ENCODE assay signal across 25 cellular contexts in genomic region chr6:53014744-53015143, GRCh38. TPM values are rescaled to one million over a fixed set of nuclear protein-coding genes. Genes with fewer than 3 reads are reported as not detected.
DNase-seq lines count a peak whose midpoint lies in the region; ATAC-seq and TF ChIP-seq lines count a peak whose summit lies in the region.
"Had no signal": no experiment of that assay in that cellular context is flagged by ENCODE, and none has a peak within 500 bp of the region (broad histone marks: within the 10 kb centered on the region; RNA-seq: fewer than 3 reads in every experiment).

No MANE protein-coding gene starts in this region.

- H3K4me3 ChIP-seq in fibroblast of villous mesenchyme (ENCODE audit: low read depth, low read length) (no peak overlapping the region), tibial artery (no peak overlapping the region)
- H3K4me3 ChIP-seq: HAP-1, left ventricle myocardium inferior had no signal

- H3K36me3 ChIP-seq in tibial artery, result peaks cover 42 to 81% (median 67%) of the 10 kb centered on the region in 3 donors

- DNase-seq in ELF-1 (ENCODE audit: low read depth, low spot score) (peak; percentile 31), fibroblast of villous mesenchyme (ENCODE audit: low read depth) (peak; percentile 38), tibial artery (no peak), HCEC 1CT (no peak), NCI-H524 treated with DMSO at 0.1 percent for 48 hours (lab: John Stamatoyannopoulos, UW) (no peak)
- no peak for DNase-seq in natural killer cell treated with Interleukin-12 subunit alpha and Interleukin-12 subunit beta and Interleukin-15 and Interleukin-18, amount 100 ng/mL, for 72 hours (ENCODE audit: low spot score)
- DNase-seq: ACHN; activated CD4-positive, alpha-beta T cell treated with anti-CD3 and anti-CD28 coated beads for 4 hours; activated CD8-positive, alpha-beta memory T cell treated with anti-CD3 and anti-CD28 coated beads for 24 hours; activated gamma-delta T cell treated with Interleukin-2 at 50 U/mL for 16 hours; activated naive CD8-positive, alpha-beta T cell treated with anti-CD3 and anti-CD28 coated beads, Interleukin-2, amount 50 U/mL, for 24 hours; activated T-cell treated with anti-CD3 and anti-CD28 coated beads, Interleukin-2, amount 50 U/mL, for 1 hour; dermis blood vessel endothelial cell; DND-41; hippocampal formation; immature natural killer cell; left ventricle myocardium inferior; NCI-H1092; NCI-H187 treated with DMSO at 0.1 percent for 48 hours; NCI-H2227 treated with DMSO at 0.1 percent for 48 hours; NCI-H748 treated with DMSO at 0.1 percent for 48 hours had no signal

- peak overlapping the region; percentile 10 for H3K27ac ChIP-seq in angular gyrus (ENCODE audit: low read depth, low read length)
- peak overlapping the region; percentile 74 to 79 for H3K27ac ChIP-seq in tibial artery
- H3K27ac ChIP-seq: C4-2B, left ventricle myocardium inferior had no signal

- H3K27me3 ChIP-seq in tibial artery, result no peaks in the 10 kb centered on the region

- intact Hi-C loops in tibial artery (cut with DNase I; ENCODE audit: low total_unique reads), result no loop called here

- no peaks in the 10 kb centered on the region for H3K9me3 Mint-ChIP-seq in natural killer cell treated with Interleukin-12 subunit alpha and Interleukin-12 subunit beta and Interleukin-15 and Interleukin-18, amount 100 ng/mL, for 72 hours
- H3K9me3 Mint-ChIP-seq: activated naive CD8-positive, alpha-beta T cell treated with anti-CD3 and anti-CD28 coated beads, Interleukin-2, amount 50 U/mL, for 24 hours; immature natural killer cell; T-helper 2 cell treated with Interferon-gamma antibody and Interleukin-4, amounts not matched to agents 5 μg/mL and 100 μg/mL, for 36 hours had no signal

- no peaks in the 10 kb centered on the region for H3K9me3 ChIP-seq in tibial artery
- H3K9me3 ChIP-seq: HAP-1, left ventricle myocardium inferior had no signal

- ATAC-seq in natural killer cell treated with Interleukin-12 subunit alpha and Interleukin-12 subunit beta and Interleukin-15 and Interleukin-18, amount 100 ng/mL, for 72 hours, result no peak
- ATAC-seq: activated naive CD8-positive, alpha-beta T cell treated with anti-CD3 and anti-CD28 coated beads, Interleukin-2, amount 50 U/mL, for 24 hours had no signal

- no peaks in the 10 kb centered on the region for H3K27me3 Mint-ChIP-seq in natural killer cell treated with Interleukin-12 subunit alpha and Interleukin-12 subunit beta and Interleukin-15 and Interleukin-18, amount 100 ng/mL, for 72 hours
- H3K27me3 Mint-ChIP-seq: activated naive CD8-positive, alpha-beta T cell treated with anti-CD3 and anti-CD28 coated beads, Interleukin-2, amount 50 U/mL, for 24 hours had no signal

- H3K4me1 Mint-ChIP-seq in natural killer cell treated with Interleukin-12 subunit alpha and Interleukin-12 subunit beta and Interleukin-15 and Interleukin-18, amount 100 ng/mL, for 72 hours (ENCODE audit: low read depth in 2 of 2), result peaks cover 0 to 2% of the 10 kb centered on the region in 2 donors
- H3K4me1 Mint-ChIP-seq: activated naive CD8-positive, alpha-beta T cell treated with anti-CD3 and anti-CD28 coated beads, Interleukin-2, amount 50 U/mL, for 24 hours; immature natural killer cell had no signal

- H3K36me3 Mint-ChIP-seq in natural killer cell treated with Interleukin-12 subunit alpha and Interleukin-12 subunit beta and Interleukin-15 and Interleukin-18, amount 100 ng/mL, for 72 hours, result peaks cover 15% of the 10 kb centered on the region

- peaks cover 0 to 25% (median 21%) of the 10 kb centered on the region in 4 donors for H3K4me1 ChIP-seq in tibial artery
- H3K4me1 ChIP-seq: left ventricle myocardium inferior had no signal

- TF ChIP-seq CTCF in fibroblast of villous mesenchyme (IDR thresholded peaks at IDR 0.05; ENCODE audit: insufficient read depth, low read depth, low read length) (no peak), tibial artery (IDR thresholded peaks at IDR 0.05) (no peak)

- no peak overlapping the region for H3K27ac Mint-ChIP-seq in natural killer cell treated with Interleukin-12 subunit alpha and Interleukin-12 subunit beta and Interleukin-15 and Interleukin-18, amount 100 ng/mL, for 72 hours
- H3K27ac Mint-ChIP-seq: activated naive CD8-positive, alpha-beta T cell treated with anti-CD3 and anti-CD28 coated beads, Interleukin-2, amount 50 U/mL, for 24 hours; immature natural killer cell; T-helper 2 cell treated with Interferon-gamma antibody and Interleukin-4, amounts not matched to agents 5 μg/mL and 100 μg/mL, for 36 hours had no signal

- H3K4me3 Mint-ChIP-seq in natural killer cell treated with Interleukin-12 subunit alpha and Interleukin-12 subunit beta and Interleukin-15 and Interleukin-18, amount 100 ng/mL, for 72 hours, result no peak overlapping the region
- H3K4me3 Mint-ChIP-seq: activated naive CD8-positive, alpha-beta T cell treated with anti-CD3 and anti-CD28 coated beads, Interleukin-2, amount 50 U/mL, for 24 hours; immature natural killer cell; T-helper 2 cell treated with Interferon-gamma antibody and Interleukin-4, amounts not matched to agents 5 μg/mL and 100 μg/mL, for 36 hours had no signal

RNA-seq across cellular contexts. Expression of gene GSTA4, which starts 19.7 kb away (rescaled TPM):
- total RNA-seq in fibroblast of villous mesenchyme, result 22.5 and 25.9 TPM in 2 replicates
- total RNA-seq in natural killer cell treated with Interleukin-12 subunit alpha and Interleukin-12 subunit beta and Interleukin-15 and Interleukin-18, amount 100 ng/mL, for 72 hours, result 1 to 10 TPM in 1 of 2 donors, under 1 TPM in 1; 0.89 to 1.5 TPM

RNA-seq across cellular contexts. Expression of gene CILK1, which starts 46.9 kb away (rescaled TPM):
- 10.3 and 12.5 TPM in 2 replicates for total RNA-seq in fibroblast of villous mesenchyme
- total RNA-seq in natural killer cell treated with Interleukin-12 subunit alpha and Interleukin-12 subunit beta and Interleukin-15 and Interleukin-18, amount 100 ng/mL, for 72 hours, result 10 to 100 TPM in 1 of 2 donors, 1 to 10 TPM in 1; 4.3 to 10.0 TPM

RNA-seq across cellular contexts. Expression of gene FBXO9, which starts 50.5 kb away (rescaled TPM):
- total RNA-seq in fibroblast of villous mesenchyme, result 47.0 and 55.3 TPM in 2 replicates
- 10 to 100 TPM; 62.8 to 74.9 TPM for total RNA-seq in natural killer cell treated with Interleukin-12 subunit alpha and Interleukin-12 subunit beta and Interleukin-15 and Interleukin-18, amount 100 ng/mL, for 72 hours

Comparison
In these comparisons a context has a peak if more than half of its experiments do, and no peak if none do; other contexts are left out.
1. DNase-seq: peak in ELF-1 (single experiment) and fibroblast of villous mesenchyme (single experiment); none in tibial artery (0 of 2), HCEC 1CT (single experiment), natural killer cell treated with Interleukin-12 subunit alpha and Interleukin-12 subunit beta and Interleukin-15 and Interleukin-18, amount 100 ng/mL, for 72 hours (single experiment) and NCI-H524 treated with DMSO at 0.1 percent for 48 hours (single experiment).